ENCODE assay signal across 1 cellular context in the genomic region with DNA sequence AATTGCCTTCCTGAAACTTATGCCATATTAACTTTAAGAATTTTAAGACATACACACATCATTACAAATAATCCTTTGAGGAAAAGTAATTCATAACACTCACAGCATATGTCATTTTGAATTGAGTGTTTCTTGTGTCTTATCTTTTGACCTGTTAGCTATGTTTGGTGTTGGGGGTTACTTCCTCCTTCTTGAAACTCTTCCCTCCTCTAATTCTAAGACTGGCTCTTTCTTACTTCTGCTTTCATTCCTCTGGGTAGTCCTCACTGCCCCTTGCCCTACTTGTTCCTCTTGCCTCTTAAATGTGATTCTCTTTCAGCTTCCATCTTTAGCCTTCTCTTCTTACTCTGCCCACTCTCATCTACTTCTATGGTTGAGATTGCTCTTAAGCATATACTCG.
A peak's percentile ranks its signal among the peaks of the same experiment; 100 is the strongest.
TF ChIP-seq lines count a peak whose summit lies in the region.

No MANE protein-coding gene starts in this region.

TF ChIP-seq in K562, 482 proteins besides CTCF, POLR2A, EP300 and RAD21 (continued from another document):
- TF ChIP-seq NR2C2 (CRISPR knock-in tag; IDR thresholded peaks at IDR 0.05) (no peak), NR2C2 (tag; IDR thresholded peaks at IDR 0.05) (peak; percentile 47; the same call in 1 of the 2 replicates), FOXM1 (IDR thresholded peaks at IDR 0.05; ENCODE audit: low read depth) (peak; percentile 49; the same call in 1 of the 2 replicates), FOXM1 (CRISPR knock-in tag; IDR thresholded peaks at IDR 0.05; ENCODE audit: low read depth) (no peak), GTF2E2 (tag; IDR thresholded peaks at IDR 0.05) (no peak), CC2D1A (IDR thresholded peaks at IDR 0.05) (peak; percentile 94), SMARCA4 (IDR thresholded peaks at IDR 0.05) (peak; percentile 43; the same call in 1 of the 2 replicates), DPF2 (IDR thresholded peaks at IDR 0.05) (peak; percentile 58; the same call in 1 of the 2 replicates), ZEB2 (IDR thresholded peaks at IDR 0.05) (peak; percentile 39; the same call in 1 of the 2 replicates), TRIM24 (IDR thresholded peaks at IDR 0.05) (peak; percentile 57 to 69), ZFP36 (IDR thresholded peaks at IDR 0.05; ENCODE audit: low read depth, low read length, partially characterized antibody) (no peak), ARID1B (IDR thresholded peaks at IDR 0.05) (peak; percentile 37), MEIS2 (IDR thresholded peaks at IDR 0.05; ENCODE audit: partially characterized antibody) (peak; percentile 81), ELF4 (CRISPR knock-in tag; IDR thresholded peaks at IDR 0.05) (0 out of 2 replicates have a peak, but pooled peaks have one; percentile 51), SMARCE1 (IDR thresholded peaks at IDR 0.05) (peak; percentile 71; the same call in 1 of the 2 replicates), KLF1 (tag; IDR thresholded peaks at IDR 0.05) (no peak), MYBL2 (IDR thresholded peaks at IDR 0.05; ENCODE audit: low read depth) (0 out of 2 replicates have a peak, but pooled peaks have one; percentile 7), MYBL2 (CRISPR knock-in tag; IDR thresholded peaks at IDR 0.05; ENCODE audit: borderline replicate concordance) (no peak), ELF1 (tag; IDR thresholded peaks at IDR 0.05) (0 out of 2 replicates have a peak, but pooled peaks have one; percentile 22), NR2C1 (IDR thresholded peaks at IDR 0.05) (peak; percentile 35; the same call in 1 of the 2 replicates), NR2C1 (tag; IDR thresholded peaks at IDR 0.05) (no peak), HDAC1 (IDR thresholded peaks at IDR 0.05) (no peak), ZNF408 (CRISPR knock-in tag; IDR thresholded peaks at IDR 0.05; ENCODE audit: low read depth) (no peak), SRF (CRISPR knock-in tag; IDR thresholded peaks at IDR 0.05) (peak in 1 of 2 experiments; percentile 46; a peak in 1 of 4 replicates), EHMT2 (IDR thresholded peaks at IDR 0.05) (peak; percentile 75)
- TF ChIP-seq, protein P1, sequence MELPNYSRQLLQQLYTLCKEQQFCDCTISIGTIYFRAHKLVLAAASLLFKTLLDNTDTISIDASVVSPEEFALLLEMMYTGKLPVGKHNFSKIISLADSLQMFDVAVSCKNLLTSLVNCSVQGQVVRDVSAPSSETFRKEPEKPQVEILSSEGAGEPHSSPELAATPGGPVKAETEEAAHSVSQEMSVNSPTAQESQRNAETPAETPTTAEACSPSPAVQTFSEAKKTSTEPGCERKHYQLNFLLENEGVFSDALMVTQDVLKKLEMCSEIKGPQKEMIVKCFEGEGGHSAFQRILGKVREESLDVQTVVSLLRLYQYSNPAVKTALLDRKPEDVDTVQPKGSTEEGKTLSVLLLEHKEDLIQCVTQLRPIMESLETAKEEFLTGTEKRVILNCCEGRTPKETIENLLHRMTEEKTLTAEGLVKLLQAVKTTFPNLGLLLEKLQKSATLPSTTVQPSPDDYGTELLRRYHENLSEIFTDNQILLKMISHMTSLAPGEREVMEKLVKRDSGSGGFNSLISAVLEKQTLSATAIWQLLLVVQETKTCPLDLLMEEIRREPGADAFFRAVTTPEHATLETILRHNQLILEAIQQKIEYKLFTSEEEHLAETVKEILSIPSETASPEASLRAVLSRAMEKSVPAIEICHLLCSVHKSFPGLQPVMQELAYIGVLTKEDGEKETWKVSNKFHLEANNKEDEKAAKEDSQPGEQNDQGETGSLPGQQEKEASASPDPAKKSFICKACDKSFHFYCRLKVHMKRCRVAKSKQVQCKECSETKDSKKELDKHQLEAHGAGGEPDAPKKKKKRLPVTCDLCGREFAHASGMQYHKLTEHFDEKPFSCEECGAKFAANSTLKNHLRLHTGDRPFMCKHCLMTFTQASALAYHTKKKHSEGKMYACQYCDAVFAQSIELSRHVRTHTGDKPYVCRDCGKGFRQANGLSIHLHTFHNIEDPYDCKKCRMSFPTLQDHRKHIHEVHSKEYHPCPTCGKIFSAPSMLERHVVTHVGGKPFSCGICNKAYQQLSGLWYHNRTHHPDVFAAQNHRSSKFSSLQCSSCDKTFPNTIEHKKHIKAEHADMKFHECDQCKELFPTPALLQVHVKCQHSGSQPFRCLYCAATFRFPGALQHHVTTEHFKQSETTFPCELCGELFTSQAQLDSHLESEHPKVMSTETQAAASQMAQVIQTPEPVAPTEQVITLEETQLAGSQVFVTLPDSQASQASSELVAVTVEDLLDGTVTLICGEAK (IDR thresholded peaks at IDR 0.05), result peak; percentile 32; the same call in 1 of the 2 replicates
- TF ChIP-seq, protein P1 (CRISPR knock-in tag; IDR thresholded peaks at IDR 0.05), result no peak
- TF ChIP-seq, protein P2, sequence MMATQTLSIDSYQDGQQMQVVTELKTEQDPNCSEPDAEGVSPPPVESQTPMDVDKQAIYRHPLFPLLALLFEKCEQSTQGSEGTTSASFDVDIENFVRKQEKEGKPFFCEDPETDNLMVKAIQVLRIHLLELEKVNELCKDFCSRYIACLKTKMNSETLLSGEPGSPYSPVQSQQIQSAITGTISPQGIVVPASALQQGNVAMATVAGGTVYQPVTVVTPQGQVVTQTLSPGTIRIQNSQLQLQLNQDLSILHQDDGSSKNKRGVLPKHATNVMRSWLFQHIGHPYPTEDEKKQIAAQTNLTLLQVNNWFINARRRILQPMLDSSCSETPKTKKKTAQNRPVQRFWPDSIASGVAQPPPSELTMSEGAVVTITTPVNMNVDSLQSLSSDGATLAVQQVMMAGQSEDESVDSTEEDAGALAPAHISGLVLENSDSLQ (IDR thresholded peaks at IDR 0.05), result peak; percentile 44
- TF ChIP-seq, protein P3, sequence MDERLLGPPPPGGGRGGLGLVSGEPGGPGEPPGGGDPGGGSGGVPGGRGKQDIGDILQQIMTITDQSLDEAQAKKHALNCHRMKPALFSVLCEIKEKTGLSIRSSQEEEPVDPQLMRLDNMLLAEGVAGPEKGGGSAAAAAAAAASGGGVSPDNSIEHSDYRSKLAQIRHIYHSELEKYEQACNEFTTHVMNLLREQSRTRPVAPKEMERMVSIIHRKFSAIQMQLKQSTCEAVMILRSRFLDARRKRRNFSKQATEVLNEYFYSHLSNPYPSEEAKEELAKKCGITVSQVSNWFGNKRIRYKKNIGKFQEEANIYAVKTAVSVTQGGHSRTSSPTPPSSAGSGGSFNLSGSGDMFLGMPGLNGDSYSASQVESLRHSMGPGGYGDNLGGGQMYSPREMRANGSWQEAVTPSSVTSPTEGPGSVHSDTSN (CRISPR knock-in tag; IDR thresholded peaks at IDR 0.05; ENCODE audit: low read depth), result no peak
- TF ChIP-seq, protein P3 (tag; conservative IDR thresholded peaks at IDR 0.05; ENCODE audit: low read depth), result peak; percentile 76
- TF ChIP-seq, protein P4, sequence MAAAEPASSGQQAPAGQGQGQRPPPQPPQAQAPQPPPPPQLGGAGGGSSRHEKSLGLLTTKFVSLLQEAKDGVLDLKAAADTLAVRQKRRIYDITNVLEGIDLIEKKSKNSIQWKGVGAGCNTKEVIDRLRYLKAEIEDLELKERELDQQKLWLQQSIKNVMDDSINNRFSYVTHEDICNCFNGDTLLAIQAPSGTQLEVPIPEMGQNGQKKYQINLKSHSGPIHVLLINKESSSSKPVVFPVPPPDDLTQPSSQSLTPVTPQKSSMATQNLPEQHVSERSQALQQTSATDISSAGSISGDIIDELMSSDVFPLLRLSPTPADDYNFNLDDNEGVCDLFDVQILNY (CRISPR knock-in tag; IDR thresholded peaks at IDR 0.05), result no peak
TF ChIP-seq in K562: peak in this region for 22.
